ENCODE assay signal across 13 cellular contexts in genomic region chr11:57885298-57886035, GRCh38.
A peak's percentile ranks its signal among the peaks of the same experiment; 100 is the strongest.
DNase-seq lines count a peak whose midpoint lies in the region; ATAC-seq, FAIRE-seq and TF ChIP-seq lines count a peak whose summit lies in the region.
"Had no signal": no experiment of that assay in that cellular context is flagged by ENCODE, and none has a peak within 500 bp of the region (broad histone marks: within the 10 kb centered on the region; RNA-seq: fewer than 3 reads in every experiment).

No MANE protein-coding gene starts in this region.

- intact Hi-C loops in PC-3 (cut with micrococcal nuclease) (no loop called here), left cardiac atrium (cut with DNase I) (no loop called here)

- no peak for TF ChIP-seq CTCF in PC-3 (conservative IDR thresholded peaks at IDR 0.05; ENCODE audit: low read depth, low read length)
- no peak for TF ChIP-seq CTCF in H1 (IDR thresholded peaks at IDR 0.05; ENCODE audit: control extremely low read depth in 1 of 3, insufficient read depth in 1 of 3, low read depth in 1 of 3, low read length in 3 of 3)
- TF ChIP-seq CTCF in Peyer's patch (IDR thresholded peaks at IDR 0.05), result no peak

- H3K27ac ChIP-seq in PC-3 (ENCODE audit: low read length), result no peak overlapping the region
- no peak overlapping the region for H3K27ac ChIP-seq in H1 (ENCODE audit: low read depth, low read length)
- H3K27ac ChIP-seq in neuronal stem cell (replicated peaks; ENCODE audit: low read length), result no peak overlapping the region
- H3K27ac ChIP-seq in Peyer's patch, result no peak overlapping the region

- no peak overlapping the region for H3K18ac ChIP-seq in H1 (ENCODE audit: extremely low read depth, low read length)
- no peak overlapping the region for H3K18ac ChIP-seq in neuronal stem cell (ENCODE audit: low read length)

- H3K9ac ChIP-seq in PC-3 (ENCODE audit: low read length) (no peak overlapping the region), H1 (replicated peaks in 1 of 4; ENCODE audit: extremely low read depth in 1 of 4, low read depth in 3 of 4, low read length in 3 of 4) (no peak overlapping the region), neuronal stem cell (ENCODE audit: low read depth, low read length, poor library complexity) (no peak overlapping the region)

- no peak for TF ChIP-seq EP300 in H1 (IDR thresholded peaks at IDR 0.05; ENCODE audit: borderline replicate concordance in 1 of 2, low read depth in 2 of 2, low read length in 2 of 2)

- no peak overlapping the region for H2BK120ac ChIP-seq in H1 (replicated peaks; ENCODE audit: low read depth, low read length)
- no peak overlapping the region for H2BK120ac ChIP-seq in neuronal stem cell (ENCODE audit: low read depth, low read length)

- H3K56ac ChIP-seq in H1 (replicated peaks; ENCODE audit: insufficient read length, low read depth, low read length), result no peak overlapping the region

- POLR2A ChIA-PET in PC-3 (lab: Charles Lee; ENCODE audit: unreplicated experiment) (no interaction called here), H1 (lab: Charles Lee; ENCODE audit: partially characterized antibody) (interaction anchor here (0.7 kb wide), 1 partner anchor 236 kb away, joined by 3 read pairs; the partner anchor contains the start of gene YPEL4)

- no peaks in the 10 kb centered on the region for H3K9me3 ChIP-seq in PC-3 (ENCODE audit: low read length)
- no peaks in the 10 kb centered on the region for H3K9me3 ChIP-seq in H1 (ENCODE audit: insufficient read depth in 2 of 2, low read depth in 1 of 2, low read length in 1 of 2)
- no peaks in the 10 kb centered on the region for H3K9me3 ChIP-seq in neuronal stem cell (replicated peaks in 1 of 2; ENCODE audit: control insufficient read depth in 2 of 2, insufficient read depth in 1 of 2, low read depth in 1 of 2, low read length in 2 of 2)
- H3K9me3 ChIP-seq in Peyer's patch, result no peaks in the 10 kb centered on the region

- H3K14ac ChIP-seq in H1 (ENCODE audit: insufficient read length) (no peak overlapping the region), neuronal stem cell (ENCODE audit: low read length) (no peak overlapping the region)

- H3K79me2 ChIP-seq in PC-3 (ENCODE audit: low read length) (no peaks in the 10 kb centered on the region), H1 (ENCODE audit: control insufficient read depth in 1 of 2, insufficient read depth in 2 of 2, low read length in 2 of 2) (no peaks in the 10 kb centered on the region)

- ATAC-seq in PC-3 (no peak), left cardiac atrium (no peak)

- 0 out of 4 replicates have a peak, but pooled peaks of 1 of the 2 experiments have one; percentile 4 for TF ChIP-seq RAD21 in H1 (IDR thresholded peaks at IDR 0.05 in 1 of 2, conservative IDR thresholded peaks at IDR 0.05 in 1 of 2; ENCODE audit: low read depth in 2 of 2, low read length in 2 of 2)

- no peaks in the 10 kb centered on the region for H3K4me1 ChIP-seq in PC-3 (ENCODE audit: insufficient read depth, low read length)
- H3K4me1 ChIP-seq in H1 (replicated peaks in 1 of 4; ENCODE audit: control insufficient read depth in 3 of 4, insufficient read depth in 4 of 4, low read length in 3 of 4), result peaks cover 0 to 2% (median 0%) of the 10 kb centered on the region in 4 experiments; a peak in 2 of 7 replicates
- H3K4me1 ChIP-seq in neuronal stem cell (ENCODE audit: control insufficient read depth in 2 of 2, insufficient read depth in 1 of 2, low read depth in 1 of 2, low read length in 2 of 2), result no peaks in the 10 kb centered on the region
- H3K4me1 ChIP-seq in Peyer's patch, result no peaks in the 10 kb centered on the region

- H4K20me1 ChIP-seq in PC-3 (ENCODE audit: low read length), result no peaks in the 10 kb centered on the region
- H4K20me1 ChIP-seq in H1 (replicated peaks in 1 of 2; ENCODE audit: control insufficient read depth in 1 of 2, insufficient read depth in 2 of 2, low read length in 2 of 2), result no peaks in the 10 kb centered on the region

- H3K27me3 ChIP-seq in H7 (ENCODE audit: control insufficient read depth, insufficient read depth, low read length), result no peaks in the 10 kb centered on the region
- H3K27me3 ChIP-seq in PC-3 (ENCODE audit: low read length), result 0 out of 2 replicates have a peak, but pooled peaks cover 2% of the 10 kb centered on the region
- no peaks in the 10 kb centered on the region for H3K27me3 ChIP-seq in H1 (replicated peaks in 1 of 4; ENCODE audit: control insufficient read depth in 3 of 4, extremely low read depth in 1 of 4, insufficient read depth in 3 of 4, low read length in 3 of 4)
- H3K27me3 ChIP-seq in neuronal stem cell (ENCODE audit: control insufficient read depth in 3 of 3, insufficient read depth in 3 of 3, low read depth in 1 of 3, low read length in 3 of 3), result no peaks in the 10 kb centered on the region
- no peaks in the 10 kb centered on the region for H3K27me3 ChIP-seq in Peyer's patch
- H3K27me3 ChIP-seq: dorsolateral prefrontal cortex had no signal

- H3K36me3 ChIP-seq in H7 (replicated peaks; ENCODE audit: control insufficient read depth, insufficient read depth, low read length) (no peaks in the 10 kb centered on the region), PC-3 (ENCODE audit: low read depth, low read length) (no peaks in the 10 kb centered on the region), H1 (ENCODE audit: control insufficient read depth in 2 of 4, insufficient read depth in 4 of 4, low read length in 3 of 4) (no peaks in the 10 kb centered on the region), neuronal stem cell (replicated peaks in 1 of 2; ENCODE audit: control insufficient read depth in 2 of 2, insufficient read depth in 2 of 2, low read length in 2 of 2) (no peaks in the 10 kb centered on the region), Peyer's patch (no peaks in the 10 kb centered on the region)

- H3K9me2 ChIP-seq in PC-3 (replicated peaks; ENCODE audit: low read length), result no peaks in the 10 kb centered on the region

- H3K4me3 ChIP-seq in H7 (ENCODE audit: insufficient read depth, low read depth, low read length), result no peak overlapping the region
- H3K4me3 ChIP-seq in PC-3 (ENCODE audit: low read length), result no peak overlapping the region
- H3K4me3 ChIP-seq in H1 (ENCODE audit: extremely low read depth in 1 of 4, insufficient read depth in 2 of 4, low read depth in 3 of 4, low read length in 4 of 4), result no peak overlapping the region
- no peak overlapping the region for H3K4me3 ChIP-seq in neuronal stem cell (ENCODE audit: low read length in 2 of 2)
- H3K4me3 ChIP-seq in Peyer's patch, result no peak overlapping the region
- H3K4me3 ChIP-seq: dorsolateral prefrontal cortex had no signal

- CTCF ChIA-PET in PC-3 (lab: Charles Lee), result interaction anchor here (0.6 kb wide), 1 partner anchor 243 kb away, joined by 7 read pairs; no protein-coding TSS in a partner anchor
- CTCF ChIA-PET in H1 (lab: Charles Lee; ENCODE audit: partially characterized antibody), result interaction anchor here (0.5 to 1.7 kb wide), 2 partner anchors 175 to 290 kb away, joined by 3 to 5 read pairs; no protein-coding TSS in a partner anchor

- no peak for TF ChIP-seq POLR2A in H1 (IDR thresholded peaks at IDR 0.05; ENCODE audit: control extremely low read depth in 1 of 2, low read depth in 2 of 2, low read length in 2 of 2)
- no peak for TF ChIP-seq POLR2A in Peyer's patch (IDR thresholded peaks at IDR 0.05)

- DNase-seq in H7 (peak; percentile 12), PC-3 (peak; percentile 51), H1 (ENCODE audit: low read depth in 1 of 2, low spot score in 2 of 2) (peak in 1 of 2 experiments; percentile 46), neuronal stem cell (ENCODE audit: low spot score) (peak; percentile 30), hepatic stellate cell (ENCODE audit: low spot score) (no peak), Peyer's patch (no peak), left cardiac atrium (no peak), NCI-H774 (lab: John Stamatoyannopoulos, UW) (no peak)
- DNase-seq: immature natural killer cell, NCI-H446 had no signal

- H3K4ac ChIP-seq in H1 (replicated peaks; ENCODE audit: insufficient read length, low read depth, low read length), result no peak overlapping the region
- H3K4ac ChIP-seq in neuronal stem cell (ENCODE audit: low read length), result no peak overlapping the region

- H3K23ac ChIP-seq in H1 (ENCODE audit: insufficient read length) (no peak overlapping the region), neuronal stem cell (ENCODE audit: low read depth, low read length, poor library complexity) (no peak overlapping the region)

- 80 to 100% methylated on average over 1 to 4 of the region's 4 CpGs for WGBS in H1 (ENCODE audit: extremely low coverage in 1 of 2, insufficient coverage in 1 of 2, insufficient read length in 1 of 2, insufficient replicate concordance in 2 of 2, low coverage in 1 of 2, low lambda C conversion rate in 2 of 2, missing lambda C conversion rate in 1 of 2), 2 experiments
- WGBS in neuronal stem cell (ENCODE audit: extremely low coverage in 2 of 2, insufficient read length in 2 of 2, insufficient replicate concordance in 1 of 2), 2 donors, result 100% methylated on average over 1 of the region's 4 CpGs

- H3K23me2 ChIP-seq in H1 (ENCODE audit: low read depth, low read length), result no peaks in the 10 kb centered on the region

- H3F3A ChIP-seq in PC-3 (ENCODE audit: low read length, unreplicated experiment), result no peaks in the 10 kb centered on the region

- H2AFZ ChIP-seq in PC-3 (ENCODE audit: low read length) (no peak overlapping the region), H1 (ENCODE audit: low read length) (no peak overlapping the region), neuronal stem cell (ENCODE audit: low read length) (no peak overlapping the region)

- FAIRE-seq in H1 (lab: Jason Lieb, UNC), result peak; percentile 91
- FAIRE-seq: G401.6, GM19239 had no signal

- H2BK15ac ChIP-seq in H1 (ENCODE audit: low read length) (no peak overlapping the region), neuronal stem cell (ENCODE audit: low read length) (no peak overlapping the region)

- H2BK5ac ChIP-seq in H1 (ENCODE audit: low read depth, low read length) (no peak overlapping the region), neuronal stem cell (ENCODE audit: low read length) (no peak overlapping the region)

- H3K4me2 ChIP-seq in PC-3 (ENCODE audit: low read length), result no peak overlapping the region
- no peak overlapping the region for H3K4me2 ChIP-seq in H1 (ENCODE audit: insufficient read depth in 1 of 2, low read depth in 2 of 2, low read length in 2 of 2)
- no peak overlapping the region for H3K4me2 ChIP-seq in neuronal stem cell (ENCODE audit: insufficient read depth, low read length, poor library complexity, severe bottlenecking)

- no peaks in the 10 kb centered on the region for H3K79me1 ChIP-seq in H1 (ENCODE audit: low read depth, low read length)
- peaks cover 2% of the 10 kb centered on the region for H3K79me1 ChIP-seq in neuronal stem cell (ENCODE audit: low read depth, low read length)

- H2AK5ac ChIP-seq in H1 (ENCODE audit: low read depth, low read length), result no peak overlapping the region
- no peak overlapping the region for H2AK5ac ChIP-seq in neuronal stem cell (ENCODE audit: low read depth, low read length)

- H4K91ac ChIP-seq in H1 (replicated peaks; ENCODE audit: insufficient read length, low read length) (no peak overlapping the region), neuronal stem cell (ENCODE audit: low read depth, low read length, poor library complexity) (no peak overlapping the region)

- H4K8ac ChIP-seq in H1 (ENCODE audit: extremely low read depth, insufficient read depth, low read length) (no peak overlapping the region), neuronal stem cell (ENCODE audit: low read depth, low read length) (no peak overlapping the region)

- BruUV-seq in PC-3 (replicated peaks; lab: Mats Ljungman, UMichigan), result no TSS peak

- no peak overlapping the region for H4K5ac ChIP-seq in H1 (ENCODE audit: insufficient read length, low read depth, low read length)

- no peak overlapping the region for H2BK20ac ChIP-seq in H1 (ENCODE audit: low read length)

- H2BK12ac ChIP-seq in H1 (ENCODE audit: low read depth, low read length) (no peak overlapping the region), neuronal stem cell (ENCODE audit: low read length) (no peak overlapping the region)

Comparison
In these comparisons a context has a peak if more than half of its experiments do, and no peak if none do; other contexts are left out.
1. DNase-seq: peak in H7 (single experiment), PC-3 (single experiment) and neuronal stem cell (single experiment); none in hepatic stellate cell (single experiment), Peyer's patch (0 of 3), left cardiac atrium (single experiment) and NCI-H774 (single experiment).